ENCODE assay signal across 8 cellular contexts in genomic region chr14:20343855-20344205, GRCh38. TPM values are rescaled to one million over a fixed set of nuclear protein-coding genes. Genes with fewer than 3 reads are reported as not detected.
A peak's percentile ranks its signal among the peaks of the same experiment; 100 is the strongest.
DNase-seq lines count a peak whose midpoint lies in the region; ATAC-seq and TF ChIP-seq lines count a peak whose summit lies in the region.

No MANE protein-coding gene starts in this region.

- H3K27ac Mint-ChIP-seq in natural killer cell treated with Interleukin-12 subunit alpha and Interleukin-12 subunit beta and Interleukin-15 and Interleukin-18, amount 100 ng/mL, for 72 hours = peak overlapping the region; percentile 81 to 93

- ATAC-seq in natural killer cell treated with Interleukin-12 subunit alpha and Interleukin-12 subunit beta and Interleukin-15 and Interleukin-18, amount 100 ng/mL, for 72 hours = no peak

- H3K9me3 ChIP-seq in NT2/D1 (ENCODE audit: insufficient read depth, low read length) = no peaks in the 10 kb centered on the region
- H3K9me3 ChIP-seq in effector memory CD4-positive, alpha-beta T cell (ENCODE audit: control insufficient read depth, low read length) = no peaks in the 10 kb centered on the region

- no peaks in the 10 kb centered on the region for H3K27me3 Mint-ChIP-seq in natural killer cell treated with Interleukin-12 subunit alpha and Interleukin-12 subunit beta and Interleukin-15 and Interleukin-18, amount 100 ng/mL, for 72 hours

- H3K4me3 Mint-ChIP-seq in natural killer cell treated with Interleukin-12 subunit alpha and Interleukin-12 subunit beta and Interleukin-15 and Interleukin-18, amount 100 ng/mL, for 72 hours = peak overlapping the region; percentile 86

- peaks cover 6 to 12% of the 10 kb centered on the region in 2 donors for H3K4me1 Mint-ChIP-seq in natural killer cell treated with Interleukin-12 subunit alpha and Interleukin-12 subunit beta and Interleukin-15 and Interleukin-18, amount 100 ng/mL, for 72 hours (ENCODE audit: low read depth in 2 of 2)

- peaks cover 38% of the 10 kb centered on the region for H3K36me3 ChIP-seq in NT2/D1 (ENCODE audit: insufficient read depth, insufficient read length, low read length)
- peaks cover 4% of the 10 kb centered on the region for H3K36me3 ChIP-seq in effector memory CD4-positive, alpha-beta T cell (ENCODE audit: control insufficient read depth, insufficient read depth, low read length)

- peak overlapping the region; percentile 97 for H3K27ac ChIP-seq in effector memory CD4-positive, alpha-beta T cell (ENCODE audit: insufficient read depth, low read length, poor library complexity, severe bottlenecking)

- no peaks in the 10 kb centered on the region for H3K27me3 ChIP-seq in NT2/D1 (ENCODE audit: insufficient read depth, insufficient read length)
- no peaks in the 10 kb centered on the region for H3K27me3 ChIP-seq in effector memory CD4-positive, alpha-beta T cell (replicated peaks; ENCODE audit: control insufficient read depth, insufficient read depth, low read length, poor library complexity, severe bottlenecking)

- no peaks in the 10 kb centered on the region for H3K4me1 ChIP-seq in NT2/D1 (ENCODE audit: insufficient read depth, insufficient read length)
- H3K4me1 ChIP-seq in effector memory CD4-positive, alpha-beta T cell (ENCODE audit: control insufficient read depth, insufficient read depth, low read length, poor library complexity, severe bottlenecking) = no peaks in the 10 kb centered on the region

- H3K36me3 Mint-ChIP-seq in natural killer cell treated with Interleukin-12 subunit alpha and Interleukin-12 subunit beta and Interleukin-15 and Interleukin-18, amount 100 ng/mL, for 72 hours = peaks cover 5% of the 10 kb centered on the region

- no peaks in the 10 kb centered on the region for H3K9me3 Mint-ChIP-seq in natural killer cell treated with Interleukin-12 subunit alpha and Interleukin-12 subunit beta and Interleukin-15 and Interleukin-18, amount 100 ng/mL, for 72 hours

- H3K4me3 ChIP-seq in NT2/D1 (ENCODE audit: insufficient read length, low read depth) = peak overlapping the region; percentile 65
- peak overlapping the region; percentile 93 for H3K4me3 ChIP-seq in effector memory CD4-positive, alpha-beta T cell (ENCODE audit: insufficient read depth, low read depth, low read length, poor library complexity, severe bottlenecking)

- DNase-seq in DMS 273 (lab: John Stamatoyannopoulos, UW; ENCODE audit: unreplicated experiment) (peak; percentile 59), DMS 273 treated with DMSO at 0.1 percent for 48 hours (lab: John Stamatoyannopoulos, UW) (no peak), NT2/D1 (ENCODE audit: low read depth, low spot score) (no peak), AG20443 (ENCODE audit: low spot score) (no peak), GM10266 (ENCODE audit: extremely low spot score) (no peak)
- no peak for DNase-seq in effector memory CD4-positive, alpha-beta T cell
- no peak for DNase-seq in natural killer cell treated with Interleukin-12 subunit alpha and Interleukin-12 subunit beta and Interleukin-15 and Interleukin-18, amount 100 ng/mL, for 72 hours (ENCODE audit: low spot score)
- DNase-seq in stimulated activated CD8-positive, alpha-beta memory T cell treated with anti-CD3 and anti-CD28 coated beads, Interleukin-4, amount 100 ng/mL, for 48 hours = no peak

- no peak for TF ChIP-seq CTCF in GM10266 (IDR thresholded peaks at IDR 0.05; ENCODE audit: control insufficient read depth, insufficient read depth, low read depth, missing control alignments)

- peak overlapping the region; percentile 90 for H3K9ac ChIP-seq in NT2/D1 (ENCODE audit: insufficient read length, low read depth)

RNA-seq across cellular contexts. Expression of gene PARP2, which starts 0.4 kb away (rescaled TPM):
- 10 to 100 TPM; 23.7 to 37.2 TPM for total RNA-seq in natural killer cell treated with Interleukin-12 subunit alpha and Interleukin-12 subunit beta and Interleukin-15 and Interleukin-18, amount 100 ng/mL, for 72 hours

RNA-seq across cellular contexts. Expression of gene CCNB1IP1, which starts 10.8 kb away (rescaled TPM):
- total RNA-seq in natural killer cell treated with Interleukin-12 subunit alpha and Interleukin-12 subunit beta and Interleukin-15 and Interleukin-18, amount 100 ng/mL, for 72 hours = 10 to 100 TPM; 25.4 to 66.3 TPM

RNA-seq across cellular contexts. Expression of gene TTC5, which starts 38.1 kb away (rescaled TPM):
- total RNA-seq in natural killer cell treated with Interleukin-12 subunit alpha and Interleukin-12 subunit beta and Interleukin-15 and Interleukin-18, amount 100 ng/mL, for 72 hours = 10 to 100 TPM; 27.4 to 27.7 TPM
